In the genomic region with DNA sequence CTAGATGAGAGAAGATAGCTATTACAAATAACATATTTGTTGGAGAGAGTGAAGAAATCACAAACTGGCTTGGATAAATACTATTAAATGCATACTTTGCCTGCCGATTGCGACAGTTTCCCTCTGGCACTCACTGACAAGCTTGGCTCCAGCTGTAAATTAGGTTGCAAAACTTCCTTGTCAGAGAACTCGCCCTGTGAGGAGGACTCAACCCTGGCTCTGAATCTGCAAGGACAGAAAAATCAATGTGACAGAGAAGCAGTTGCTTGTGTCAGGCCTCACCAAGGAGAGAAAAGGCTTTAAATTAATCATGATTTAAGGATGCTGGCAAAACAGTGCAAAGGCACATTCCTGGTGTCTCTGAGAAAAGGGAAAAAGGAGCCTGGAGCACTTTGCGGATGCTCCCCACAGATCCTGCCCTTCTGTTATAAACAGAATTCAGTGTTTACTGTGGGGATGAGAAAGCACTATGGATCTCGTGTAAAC, we compare ENCODE assay signal across 9 cellular contexts.
DNase-seq lines count a peak whose midpoint lies in the region; ATAC-seq and TF ChIP-seq lines count a peak whose summit lies in the region.
"Had no signal": no experiment of that assay in that cellular context is flagged by ENCODE, and none has a peak within 500 bp of the region (broad histone marks: within the 10 kb centered on the region; RNA-seq: fewer than 3 reads in every experiment).

No MANE protein-coding gene starts in this region.

- DNase-seq in ELF-1 (ENCODE audit: low read depth, low spot score), result peak; percentile 12
- DNase-seq in SK-N-MC (ENCODE audit: low read depth, low spot score), result peak; percentile 75
- peak; percentile 50 for DNase-seq in left cardiac atrium
- DNase-seq in gastrocnemius medialis, result peak; percentile 44 to 65
- DNase-seq in NCI-H82 treated with DMSO at 0.1 percent for 48 hours (lab: John Stamatoyannopoulos, UW; ENCODE audit: unreplicated experiment), result no peak
- no peak for DNase-seq in esophagus muscularis mucosa (ENCODE audit: extremely low spot score)
- DNase-seq in T-helper 17 cell, result no peak

- H3K9me3 ChIP-seq in SK-N-MC (ENCODE audit: low read depth, low read length) (no peaks in the 10 kb centered on the region), gastrocnemius medialis (no peaks in the 10 kb centered on the region), esophagus muscularis mucosa (no peaks in the 10 kb centered on the region), T-helper 17 cell (ENCODE audit: control insufficient read depth, low read length, poor library complexity, severe bottlenecking) (no peaks in the 10 kb centered on the region)

- H3K36me3 ChIP-seq in SK-N-MC (ENCODE audit: insufficient read depth, low read length), result no peaks in the 10 kb centered on the region
- H3K36me3 ChIP-seq in gastrocnemius medialis, result no peaks in the 10 kb centered on the region
- H3K36me3 ChIP-seq in esophagus muscularis mucosa, result no peaks in the 10 kb centered on the region

- TF ChIP-seq CTCF in gastrocnemius medialis (IDR thresholded peaks at IDR 0.05 in 4 of 5, conservative IDR thresholded peaks at IDR 0.05 in 1 of 5) (no peak), esophagus muscularis mucosa (IDR thresholded peaks at IDR 0.05) (no peak)

- H3K4me3 ChIP-seq in SK-N-MC (peak overlapping the region; percentile 35), gastrocnemius medialis (no peak overlapping the region), esophagus muscularis mucosa (no peak overlapping the region)

- no peak for TF ChIP-seq POLR2A in gastrocnemius medialis (IDR thresholded peaks at IDR 0.05)
- TF ChIP-seq POLR2A in esophagus muscularis mucosa (IDR thresholded peaks at IDR 0.05; ENCODE audit: low read depth), result no peak

- no peaks in the 10 kb centered on the region for H3K27me3 ChIP-seq in gastrocnemius medialis
- no peaks in the 10 kb centered on the region for H3K27me3 ChIP-seq in esophagus muscularis mucosa

- no peak overlapping the region for H3K27ac Mint-ChIP-seq in T-helper 17 cell
- H3K27ac Mint-ChIP-seq: IgD-negative memory B cell had no signal

- TF ChIP-seq EP300 in esophagus muscularis mucosa (IDR thresholded peaks at IDR 0.05), result no peak

- H3K9ac ChIP-seq in SK-N-MC (ENCODE audit: insufficient read length), result no peak overlapping the region

- H3K27me3 Mint-ChIP-seq in T-helper 17 cell, result no peaks in the 10 kb centered on the region
- H3K27me3 Mint-ChIP-seq: IgD-negative memory B cell had no signal

- no peaks in the 10 kb centered on the region for H3K36me3 Mint-ChIP-seq in T-helper 17 cell (ENCODE audit: low read depth)
- H3K36me3 Mint-ChIP-seq: IgD-negative memory B cell had no signal

- H3K4me1 Mint-ChIP-seq in T-helper 17 cell, result no peaks in the 10 kb centered on the region
- H3K4me1 Mint-ChIP-seq: IgD-negative memory B cell had no signal

- H3K4me1 ChIP-seq in gastrocnemius medialis, result peaks cover 0 to 3% of the 10 kb centered on the region in 2 donors
- H3K4me1 ChIP-seq in esophagus muscularis mucosa, result peaks cover 5 to 24% (median 20%) of the 10 kb centered on the region in 4 donors

- no peak overlapping the region for H3K4me3 Mint-ChIP-seq in T-helper 17 cell
- H3K4me3 Mint-ChIP-seq: IgD-negative memory B cell had no signal

- in situ Hi-C loops in gastrocnemius medialis (cut with MboI; ENCODE audit: low sequenced_read_pairs in 4 of 4), result no loop called here

- ATAC-seq in left cardiac atrium (peak; percentile 76 to 90), gastrocnemius medialis (peak; percentile 76 to 91), T-helper 17 cell (no peak), HG02981 (IDR thresholded peaks at IDR 0.05; ENCODE audit: unreplicated experiment) (no peak)

- 32% methylated on average over 5 of the region's 5 CpGs for WGBS in esophagus muscularis mucosa

- H3K27ac ChIP-seq in SK-N-MC, result peak overlapping the region; percentile 14; the same call in 1 of the 2 replicates
- H3K27ac ChIP-seq in gastrocnemius medialis, result no peak overlapping the region
- H3K27ac ChIP-seq in esophagus muscularis mucosa (replicated peaks in 1 of 4), result peak overlapping the region in 2 of 4 donors; percentile 33 to 40

- intact Hi-C loops in left cardiac atrium (cut with DNase I), result no loop called here
- intact Hi-C loops in gastrocnemius medialis (cut with DNase I; ENCODE audit: low total_unique reads), result no loop called here
- intact Hi-C loops in esophagus muscularis mucosa (cut with DNase I), result no loop called here

Comparison
In these comparisons a context has a peak if more than half of its experiments do, and no peak if none do; other contexts are left out.
1. DNase-seq: peak in ELF-1 (single experiment), SK-N-MC (single experiment), left cardiac atrium (single experiment) and gastrocnemius medialis (2 of 2); none in NCI-H82 treated with DMSO at 0.1 percent for 48 hours (single experiment), esophagus muscularis mucosa (single experiment) and T-helper 17 cell (0 of 3).
2. ATAC-seq: peak in left cardiac atrium (2 of 2) and gastrocnemius medialis (2 of 2); none in T-helper 17 cell (single experiment) and HG02981 (single experiment).